Comparison of ENCODE assay signal across 17 cellular contexts in the genomic region with DNA sequence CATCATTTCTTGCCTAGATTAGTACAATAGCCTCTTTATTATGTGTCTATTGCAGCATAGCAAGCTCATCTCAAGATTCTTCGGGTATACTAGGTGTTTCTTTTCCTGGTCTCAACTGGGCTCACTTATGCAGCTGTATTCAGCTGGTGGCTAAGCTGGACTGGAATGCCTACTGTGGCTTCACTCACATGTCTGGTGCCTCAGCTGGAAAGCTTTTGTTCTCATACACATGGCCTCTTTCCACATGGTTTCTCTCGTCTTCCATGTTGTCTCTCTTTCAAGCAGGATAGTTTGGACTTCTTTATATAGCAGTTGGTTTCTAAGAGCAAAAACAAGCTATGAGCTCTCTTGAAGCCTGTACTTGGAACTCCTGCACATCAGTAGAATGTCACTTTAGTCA. TPM values are rescaled to one million over a fixed set of nuclear protein-coding genes. Genes with fewer than 3 reads are reported as not detected.
DNase-seq lines count a peak whose midpoint lies in the region; ATAC-seq and TF ChIP-seq lines count a peak whose summit lies in the region.
"Had no signal": no experiment of that assay in that cellular context is flagged by ENCODE, and none has a peak within 500 bp of the region (broad histone marks: within the 10 kb centered on the region; RNA-seq: fewer than 3 reads in every experiment).

No MANE protein-coding gene starts in this region.

- H3K36me3 ChIP-seq in IMR-90 (ENCODE audit: control insufficient read depth, insufficient read depth, low read length) = peaks cover 4% of the 10 kb centered on the region; the same call in 1 of the 2 replicates
- peaks cover under 1% of the 10 kb centered on the region for H3K36me3 ChIP-seq in neural progenitor cell
- no peaks in the 10 kb centered on the region for H3K36me3 ChIP-seq in vagina
- H3K36me3 ChIP-seq in PC-9 (ENCODE audit: low read depth) = peaks cover 10% of the 10 kb centered on the region; the same call in 1 of the 2 replicates
- H3K36me3 ChIP-seq: BE2C had no signal

- no peak for TF ChIP-seq CTCF in IMR-90 (conservative IDR thresholded peaks at IDR 0.05; ENCODE audit: low read depth, low read length)
- no peak for TF ChIP-seq CTCF in neural progenitor cell (IDR thresholded peaks at IDR 0.05)
- TF ChIP-seq CTCF in vagina (IDR thresholded peaks at IDR 0.05) = no peak
- no peak for TF ChIP-seq CTCF in PC-9 (conservative IDR thresholded peaks at IDR 0.05)

- 0 out of 2 replicates have a peak overlapping the region, but pooled peaks have one; percentile 20 for H3K14ac ChIP-seq in IMR-90 (replicated peaks; ENCODE audit: low read depth, low read length)

- peaks cover 11 to 42% of the 10 kb centered on the region in 2 experiments; a peak in 3 of 4 replicates for H3K79me1 ChIP-seq in IMR-90 (ENCODE audit: low read depth in 1 of 2, low read length in 2 of 2)

- H2AK9ac ChIP-seq in IMR-90 (replicated peaks; ENCODE audit: low read depth, low read length, poor library complexity) = no peak overlapping the region

- H3K27me3 Mint-ChIP-seq in neural progenitor cell (ENCODE audit: insufficient read depth, low read depth) = peaks cover 2% of the 10 kb centered on the region
- H3K27me3 Mint-ChIP-seq in activated CD4-positive, alpha-beta memory T cell treated with anti-CD3 and anti-CD28 coated beads, Interleukin-2, amount 10 ng/mL, durations not matched to agents 7 days and 5 days = no peaks in the 10 kb centered on the region
- H3K27me3 Mint-ChIP-seq: CD8-positive, alpha-beta memory T cell had no signal

- POLR2A ChIA-PET in IMR-90 (lab: Charles Lee; ENCODE audit: unreplicated experiment) = no interaction called here
- POLR2A ChIA-PET in PC-9 (lab: Charles Lee; ENCODE audit: unreplicated experiment) = no interaction called here
- POLR2A ChIA-PET in activated CD4-positive, alpha-beta memory T cell treated with anti-CD3 and anti-CD28 coated beads, Interleukin-2, amount 10 ng/mL, durations not matched to agents 7 days and 5 days (lab: Charles Lee) = no interaction called here

- H3K4ac ChIP-seq in IMR-90 (ENCODE audit: low read depth, low read length) = no peak overlapping the region

- H2BK5ac ChIP-seq in IMR-90 (ENCODE audit: low read depth, low read length, poor library complexity, severe bottlenecking) = no peak overlapping the region

- WGBS in IMR-90 (ENCODE audit: extremely low coverage in 2 of 2, insufficient read length in 1 of 2), 2 experiments = no CpG with 5 or more reads among the region's 2 CpGs

- H4K20me1 ChIP-seq in IMR-90 (ENCODE audit: insufficient read depth, low read length) (peaks cover 5% of the 10 kb centered on the region; the same call in 1 of the 2 replicates), neural progenitor cell (ENCODE audit: low read depth) (peaks cover 16% of the 10 kb centered on the region), PC-9 (ENCODE audit: insufficient read depth) (peaks cover 23% of the 10 kb centered on the region)

- no peak overlapping the region for H2BK20ac ChIP-seq in IMR-90 (ENCODE audit: low read depth, low read length)

- intact Hi-C loops in IMR-90 (cut with micrococcal nuclease) = no loop called here
- intact Hi-C loops in vagina (cut with DNase I) = no loop called here
- intact Hi-C loops in PC-9 (cut with micrococcal nuclease; ENCODE audit: unreplicated experiment) = no loop called here

- no peak overlapping the region for H2BK15ac ChIP-seq in IMR-90 (ENCODE audit: low read depth, low read length)

- no peak overlapping the region for H3K27ac ChIP-seq in IMR-90 (ENCODE audit: insufficient read depth, low read length)
- no peak overlapping the region for H3K27ac ChIP-seq in neural progenitor cell
- H3K27ac ChIP-seq in vagina = peak overlapping the region; percentile 72
- no peak overlapping the region for H3K27ac ChIP-seq in PC-9
- H3K27ac ChIP-seq: A549, C4-2B had no signal

- no peak overlapping the region for H2AK5ac ChIP-seq in IMR-90 (ENCODE audit: low read depth, low read length)

- TF ChIP-seq POLR2A in IMR-90 (IDR thresholded peaks at IDR 0.05; ENCODE audit: low read depth, low read length) (no peak), vagina (IDR thresholded peaks at IDR 0.05) (no peak)

- dilution Hi-C loops in IMR-90 (cut with HindIII; ENCODE audit: low sequenced_read_pairs, unreplicated experiment) = no loop called here

- H3K79me2 ChIP-seq in neural progenitor cell (ENCODE audit: low read depth) = peaks cover 99% of the 10 kb centered on the region
- H3K79me2 ChIP-seq in PC-9 (ENCODE audit: low read depth) = peaks cover 97% of the 10 kb centered on the region

- no peak overlapping the region for H3K18ac ChIP-seq in IMR-90 (ENCODE audit: low read depth, low read length)

- H3K4me3 ChIP-seq in IMR-90 (ENCODE audit: insufficient read depth, low read depth, low read length) (no peak overlapping the region), neural progenitor cell (no peak overlapping the region), vagina (no peak overlapping the region), PC-9 (no peak overlapping the region)
- H3K4me3 ChIP-seq: A549, K562 had no signal

- peaks cover 52% of the 10 kb centered on the region for H3K36me3 Mint-ChIP-seq in neural progenitor cell
- H3K36me3 Mint-ChIP-seq in activated CD4-positive, alpha-beta memory T cell treated with anti-CD3 and anti-CD28 coated beads, Interleukin-2, amount 10 ng/mL, durations not matched to agents 7 days and 5 days (ENCODE audit: low read depth) = peaks cover 15% of the 10 kb centered on the region

- H3K56ac ChIP-seq in IMR-90 (ENCODE audit: extremely low read depth, insufficient read depth, low read length) = no peak overlapping the region

- peaks cover 3% of the 10 kb centered on the region for H3K4me1 Mint-ChIP-seq in neural progenitor cell
- peaks cover 7% of the 10 kb centered on the region for H3K4me1 Mint-ChIP-seq in activated CD4-positive, alpha-beta memory T cell treated with anti-CD3 and anti-CD28 coated beads, Interleukin-2, amount 10 ng/mL, durations not matched to agents 7 days and 5 days

- CTCF ChIA-PET in IMR-90 (lab: Yijun Ruan, JAX) (interaction anchor here (0.7 kb wide), 1 partner anchor 82 kb away, joined by 4 read pairs; no protein-coding TSS in a partner anchor), PC-9 (lab: Charles Lee) (no interaction called here)
- CTCF ChIA-PET in activated CD4-positive, alpha-beta memory T cell treated with anti-CD3 and anti-CD28 coated beads, Interleukin-2, amount 10 ng/mL, durations not matched to agents 7 days and 5 days (lab: Charles Lee) = no interaction called here

- no peaks in the 10 kb centered on the region for H3K9me2 ChIP-seq in PC-9 (ENCODE audit: insufficient read depth)

- no peak overlapping the region for H4K8ac ChIP-seq in IMR-90 (ENCODE audit: low read depth in 2 of 2, low read length in 2 of 2)

- no peak overlapping the region for H4K5ac ChIP-seq in IMR-90 (ENCODE audit: low read depth, low read length)

- peaks cover 34% of the 10 kb centered on the region for H3K9me3 Mint-ChIP-seq in neural progenitor cell
- H3K9me3 Mint-ChIP-seq in activated CD4-positive, alpha-beta memory T cell treated with anti-CD3 and anti-CD28 coated beads, Interleukin-2, amount 10 ng/mL, durations not matched to agents 7 days and 5 days = no peaks in the 10 kb centered on the region

- no peak for TF ChIP-seq RAD21 in IMR-90 (IDR thresholded peaks at IDR 0.05; ENCODE audit: low read length)

- in situ Hi-C loops in IMR-90 (cut with MboI; ENCODE audit: low sequenced_read_pairs) = no loop called here

- H3K9ac ChIP-seq in IMR-90 (ENCODE audit: low read depth, low read length) = no peak overlapping the region
- no peak overlapping the region for H3K9ac ChIP-seq in neural progenitor cell

- no peak overlapping the region for H3K4me3 Mint-ChIP-seq in neural progenitor cell
- no peak overlapping the region for H3K4me3 Mint-ChIP-seq in activated CD4-positive, alpha-beta memory T cell treated with anti-CD3 and anti-CD28 coated beads, Interleukin-2, amount 10 ng/mL, durations not matched to agents 7 days and 5 days
- H3K4me3 Mint-ChIP-seq: CD8-positive, alpha-beta memory T cell had no signal

- no peaks in the 10 kb centered on the region for H3K27me3 ChIP-seq in IMR-90 (ENCODE audit: control insufficient read depth, insufficient read depth, low read length)
- H3K27me3 ChIP-seq in neural progenitor cell = no peaks in the 10 kb centered on the region
- H3K27me3 ChIP-seq in vagina = no peaks in the 10 kb centered on the region
- H3K27me3 ChIP-seq in PC-9 (ENCODE audit: insufficient read depth, low read depth) = no peaks in the 10 kb centered on the region
- H3K27me3 ChIP-seq: BE2C had no signal

- H3K4me1 ChIP-seq in IMR-90 (ENCODE audit: control insufficient read depth, insufficient read depth, low read length) (peaks cover 5% of the 10 kb centered on the region), neural progenitor cell (peaks cover 14% of the 10 kb centered on the region), vagina (peaks cover 41% of the 10 kb centered on the region), PC-9 (replicated peaks; ENCODE audit: insufficient read depth) (no peaks in the 10 kb centered on the region)
- H3K4me1 ChIP-seq: BE2C had no signal

- no peak overlapping the region for H2AFZ ChIP-seq in IMR-90 (replicated peaks; ENCODE audit: low read length, poor library complexity)
- no peak overlapping the region for H2AFZ ChIP-seq in neural progenitor cell (replicated peaks)
- H2AFZ ChIP-seq in PC-9 = no peak overlapping the region

- H3F3A ChIP-seq in neural progenitor cell (ENCODE audit: low read depth) (peaks cover 4% of the 10 kb centered on the region), PC-9 (ENCODE audit: insufficient read depth, low read depth) (peaks cover 13% of the 10 kb centered on the region; the same call in 1 of the 2 replicates)

- H2BK120ac ChIP-seq in IMR-90 (ENCODE audit: low read depth, low read length) = no peak overlapping the region; the same call in 1 of the 2 replicates

- peak overlapping the region; percentile 41 for H3K23ac ChIP-seq in IMR-90 (ENCODE audit: low read depth, low read length)

- ATAC-seq in IMR-90 (ENCODE audit: low read depth) = no peak
- no peak for ATAC-seq in GM21529 (IDR thresholded peaks at IDR 0.05; ENCODE audit: unreplicated experiment)
- ATAC-seq: A549, HCT116, K562 had no signal

- no peak overlapping the region for H3K27ac Mint-ChIP-seq in neural progenitor cell
- no peak overlapping the region for H3K27ac Mint-ChIP-seq in activated CD4-positive, alpha-beta memory T cell treated with anti-CD3 and anti-CD28 coated beads, Interleukin-2, amount 10 ng/mL, durations not matched to agents 7 days and 5 days
- H3K27ac Mint-ChIP-seq: CD8-positive, alpha-beta memory T cell had no signal

- DNase-seq in IMR-90 = no peak
- peak; percentile 41 for DNase-seq in foreskin melanocyte
- peak; percentile 55 for DNase-seq in neural progenitor cell (ENCODE audit: low spot score)
- no peak for DNase-seq in vagina (ENCODE audit: extremely low spot score in 2 of 2)
- DNase-seq in stimulated activated CD4-positive, alpha-beta T cell treated with anti-CD3 and anti-CD28 coated beads, Interleukin-4, amount 100 ng/mL, for 24 hours = no peak
- DNase-seq in PC-9 = no peak
- DNase-seq in activated CD4-positive, alpha-beta memory T cell treated with anti-CD3 and anti-CD28 coated beads, Interleukin-2, amount 10 ng/mL, durations not matched to agents 7 days and 5 days = no peak
- DNase-seq: BE2C; CD8-positive, alpha-beta memory T cell; DMS53; GF-D8; GOT3 had no signal

- BruUV-seq in IMR-90 (replicated peaks; lab: Mats Ljungman, UMichigan) = no TSS peak
- BruUV-seq in PC-9 (replicated peaks; lab: Mats Ljungman, UMichigan) = no TSS peak

- H3K9me3 ChIP-seq in IMR-90 (ENCODE audit: control insufficient read depth, insufficient read depth, low read length) = no peaks in the 10 kb centered on the region
- H3K9me3 ChIP-seq in neural progenitor cell (ENCODE audit: low read depth) = no peaks in the 10 kb centered on the region
- no peaks in the 10 kb centered on the region for H3K9me3 ChIP-seq in vagina
- no peaks in the 10 kb centered on the region for H3K9me3 ChIP-seq in PC-9 (ENCODE audit: insufficient read depth, low read depth)
- H3K9me3 ChIP-seq: A549, BE2C had no signal

- H3K4me2 ChIP-seq in IMR-90 (ENCODE audit: low read depth, low read length) (no peak overlapping the region), neural progenitor cell (no peak overlapping the region), PC-9 (no peak overlapping the region)
- H3K4me2 ChIP-seq: A549 had no signal

- H3K9me1 ChIP-seq in IMR-90 (ENCODE audit: insufficient read depth, low read length) = peaks cover 6% of the 10 kb centered on the region; the same call in 1 of the 2 replicates

- no peak overlapping the region for H4K91ac ChIP-seq in IMR-90 (ENCODE audit: insufficient read depth, low read depth, low read length)

RNA-seq across cellular contexts. Expression of gene PKN2, which starts 45.2 kb away (rescaled TPM):
- total RNA-seq in IMR-90 (2012; rRNA removed) = 22.2 and 40.8 TPM in 2 replicates
- 9.9 and 12.7 TPM in 2 replicates for polyA plus RNA-seq in IMR-90 (2012; rRNA removed)
- 1.1 and 1.4 TPM in 2 replicates for polyA plus RNA-seq in IMR-90 (2012; cell fraction: cytosol; rRNA removed)
- 2.8 and 30.9 TPM in 2 replicates for polyA plus RNA-seq in IMR-90 (2012; cell fraction: nucleus; rRNA removed; ENCODE audit: low replicate concordance)
- 41.9 and 74.4 TPM in 2 replicates for total RNA-seq in neural progenitor cell (ENCODE audit: low replicate concordance)
- 38.3 TPM for total RNA-seq in vagina
- 79.3 and 81.8 TPM in 2 replicates for total RNA-seq in PC-9 (2021)
- total RNA-seq in activated CD4-positive, alpha-beta memory T cell treated with anti-CD3 and anti-CD28 coated beads, Interleukin-2, amount 10 ng/mL, durations not matched to agents 7 days and 5 days = 10 to 100 TPM; 25.5 to 25.9 TPM

Comparison
In these comparisons a context has a peak if more than half of its experiments do, and no peak if none do; other contexts are left out.
1. DNase-seq: peak in foreskin melanocyte (single experiment) and neural progenitor cell (single experiment); none in IMR-90 (single experiment), vagina (0 of 2), stimulated activated CD4-positive, alpha-beta T cell treated with anti-CD3 and anti-CD28 coated beads, Interleukin-4, amount 100 ng/mL, for 24 hours (single experiment), PC-9 (0 of 2) and activated CD4-positive, alpha-beta memory T cell treated with anti-CD3 and anti-CD28 coated beads, Interleukin-2, amount 10 ng/mL, durations not matched to agents 7 days and 5 days (single experiment).